Comparison of ENCODE assay signal across 21 cellular contexts in the genomic region with DNA sequence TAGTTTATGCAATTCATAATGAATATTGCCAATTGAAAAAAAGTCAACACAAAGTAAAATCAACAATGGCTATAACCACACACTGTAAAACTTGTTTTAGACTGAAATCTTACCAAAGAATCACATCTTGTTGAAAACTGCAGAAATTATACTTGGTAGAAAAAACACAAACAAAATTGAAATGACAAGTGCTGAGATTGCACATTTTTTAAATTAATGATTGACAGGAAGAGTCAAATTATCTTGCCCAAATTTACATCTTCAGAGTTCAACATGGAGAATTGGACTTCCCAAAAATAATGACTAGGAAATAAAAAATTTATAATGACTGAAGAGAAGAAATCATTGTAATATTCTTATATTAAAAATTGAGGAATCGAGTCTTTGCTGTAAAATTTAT.
A peak's percentile ranks its signal among the peaks of the same experiment; 100 is the strongest.
DNase-seq lines count a peak whose midpoint lies in the region; ATAC-seq, FAIRE-seq and TF ChIP-seq lines count a peak whose summit lies in the region.
"Had no signal": no experiment of that assay in that cellular context is flagged by ENCODE, and none has a peak within 500 bp of the region (broad histone marks: within the 10 kb centered on the region; RNA-seq: fewer than 3 reads in every experiment).

No MANE protein-coding gene starts in this region.

- no peaks in the 10 kb centered on the region for H3K9me3 Mint-ChIP-seq in activated CD4-positive, alpha-beta T cell treated with anti-CD3 and anti-CD28 coated beads, Interleukin-2, amount 10 ng/mL, durations not matched to agents 7 days and 5 days
- H3K9me3 Mint-ChIP-seq in CD8-positive, alpha-beta memory T cell = no peaks in the 10 kb centered on the region
- H3K9me3 Mint-ChIP-seq in activated T-helper 17 cell treated with anti-CD3 and anti-CD28 coated beads, Interleukin-2, amount 50 U/mL, for 72 hours = no peaks in the 10 kb centered on the region
- H3K9me3 Mint-ChIP-seq in MCF 10A (ENCODE audit: unreplicated experiment) = no peaks in the 10 kb centered on the region
- H3K9me3 Mint-ChIP-seq: IgD-negative memory B cell had no signal

- BruUV-seq in MCF 10A (replicated peaks; lab: Mats Ljungman, UMichigan) = no TSS peak

- no peak for DNase-seq in activated CD4-positive, alpha-beta T cell treated with anti-CD3 and anti-CD28 coated beads, Interleukin-2, amount 10 ng/mL, durations not matched to agents 7 days and 5 days
- no peak for DNase-seq in activated CD4-positive, alpha-beta T cell treated with anti-CD3 and anti-CD28 coated beads for 48 hours
- no peak for DNase-seq in A549 (ENCODE audit: low read depth in 1 of 2, low spot score in 1 of 2)
- DNase-seq in CD8-positive, alpha-beta memory T cell = no peak
- no peak for DNase-seq in MCF 10A (ENCODE audit: unreplicated experiment)
- no peak for DNase-seq in NCI-H2029 treated with DMSO at 0.1 percent for 48 hours (lab: John Stamatoyannopoulos, UW)
- no peak for DNase-seq in SKM-1 (lab: John Stamatoyannopoulos, UW; ENCODE audit: unreplicated experiment)
- DNase-seq: DMS 273 treated with DMSO at 0.1 percent for 48 hours, GDM1, GM23248, HCEC 1CT, Kasumi-1, MM.1S, NCI-H1092, NCI-H146, NCI-H2081 treated with DMSO at 0.1 percent for 48 hours, Peyer's patch had no signal

- TF ChIP-seq RAD21 in A549 (conservative IDR thresholded peaks at IDR 0.05 in 1 of 2, IDR thresholded peaks at IDR 0.05 in 1 of 2) = no peak

- no peak overlapping the region for H3K4me3 ChIP-seq in A549
- no peak overlapping the region for H3K4me3 ChIP-seq in CD8-positive, alpha-beta memory T cell (ENCODE audit: low read length)
- H3K4me3 ChIP-seq: GM23248, Peyer's patch, SJSA1 had no signal

- H3K4me1 ChIP-seq in A549 = no peaks in the 10 kb centered on the region
- peaks cover 35% of the 10 kb centered on the region for H3K4me1 ChIP-seq in CD8-positive, alpha-beta memory T cell (ENCODE audit: insufficient read depth, low read length)

- no peak for ATAC-seq in A549
- no peak for ATAC-seq in activated T-helper 17 cell treated with anti-CD3 and anti-CD28 coated beads, Interleukin-2, amount 50 U/mL, for 72 hours (replicated peaks)

- no peaks in the 10 kb centered on the region for H3K27me3 ChIP-seq in CD8-positive, alpha-beta memory T cell (ENCODE audit: insufficient read depth, low read length, poor library complexity, severe bottlenecking)
- H3K27me3 ChIP-seq: Peyer's patch, SJSA1 had no signal

- TF ChIP-seq CTCF in A549 (IDR thresholded peaks at IDR 0.05) = no peak
- no peak for TF ChIP-seq CTCF in MCF 10A (IDR thresholded peaks at IDR 0.05; ENCODE audit: unreplicated experiment)

- peaks cover 2% of the 10 kb centered on the region for H3K27me3 Mint-ChIP-seq in activated CD4-positive, alpha-beta T cell treated with anti-CD3 and anti-CD28 coated beads, Interleukin-2, amount 10 ng/mL, durations not matched to agents 7 days and 5 days
- no peaks in the 10 kb centered on the region for H3K27me3 Mint-ChIP-seq in CD8-positive, alpha-beta memory T cell
- no peaks in the 10 kb centered on the region for H3K27me3 Mint-ChIP-seq in activated T-helper 17 cell treated with anti-CD3 and anti-CD28 coated beads, Interleukin-2, amount 50 U/mL, for 72 hours
- no peaks in the 10 kb centered on the region for H3K27me3 Mint-ChIP-seq in MCF 10A (ENCODE audit: insufficient read depth, unreplicated experiment)
- H3K27me3 Mint-ChIP-seq: IgD-negative memory B cell had no signal

- 94% methylated on average over 1 of the region's 1 CpG for WGBS in A549 (ENCODE audit: missing lambda C conversion rate)

- H3K36me3 Mint-ChIP-seq in activated CD4-positive, alpha-beta T cell treated with anti-CD3 and anti-CD28 coated beads, Interleukin-2, amount 10 ng/mL, durations not matched to agents 7 days and 5 days (ENCODE audit: low read depth) = peaks cover 4% of the 10 kb centered on the region
- peaks cover 0 to 2% (median 0%) of the 10 kb centered on the region in 3 donors for H3K36me3 Mint-ChIP-seq in CD8-positive, alpha-beta memory T cell
- no peaks in the 10 kb centered on the region for H3K36me3 Mint-ChIP-seq in activated T-helper 17 cell treated with anti-CD3 and anti-CD28 coated beads, Interleukin-2, amount 50 U/mL, for 72 hours (ENCODE audit: low read depth)
- peaks cover 100% of the 10 kb centered on the region for H3K36me3 Mint-ChIP-seq in MCF 10A (ENCODE audit: insufficient read depth, unreplicated experiment)

- H3K27ac Mint-ChIP-seq in activated CD4-positive, alpha-beta T cell treated with anti-CD3 and anti-CD28 coated beads, Interleukin-2, amount 10 ng/mL, durations not matched to agents 7 days and 5 days = peak overlapping the region; percentile 94
- peak overlapping the region in 6 of 8 donors; percentile 86 to 96 (median 92) for H3K27ac Mint-ChIP-seq in CD8-positive, alpha-beta memory T cell
- H3K27ac Mint-ChIP-seq in activated T-helper 17 cell treated with anti-CD3 and anti-CD28 coated beads, Interleukin-2, amount 50 U/mL, for 72 hours = peak overlapping the region; percentile 70
- H3K27ac Mint-ChIP-seq in MCF 10A (ENCODE audit: low read depth, unreplicated experiment) = no peak overlapping the region

- H3K27ac ChIP-seq in A549 = no peak overlapping the region
- H3K27ac ChIP-seq in CD8-positive, alpha-beta memory T cell (ENCODE audit: low read depth, low read length) = no peak overlapping the region
- H3K27ac ChIP-seq: GM23248, SJSA1 had no signal

- H3K9me3 ChIP-seq in A549 = no peaks in the 10 kb centered on the region
- H3K9me3 ChIP-seq in CD8-positive, alpha-beta memory T cell (ENCODE audit: low read length) = no peaks in the 10 kb centered on the region
- H3K9me3 ChIP-seq: Peyer's patch, SJSA1 had no signal

- peaks cover 58% of the 10 kb centered on the region for H3K4me1 Mint-ChIP-seq in activated CD4-positive, alpha-beta T cell treated with anti-CD3 and anti-CD28 coated beads, Interleukin-2, amount 10 ng/mL, durations not matched to agents 7 days and 5 days
- peaks cover 32 to 52% (median 40%) of the 10 kb centered on the region in 3 donors for H3K4me1 Mint-ChIP-seq in CD8-positive, alpha-beta memory T cell
- H3K4me1 Mint-ChIP-seq in activated T-helper 17 cell treated with anti-CD3 and anti-CD28 coated beads, Interleukin-2, amount 50 U/mL, for 72 hours = peaks cover 14% of the 10 kb centered on the region
- no peaks in the 10 kb centered on the region for H3K4me1 Mint-ChIP-seq in MCF 10A (ENCODE audit: insufficient read depth, unreplicated experiment)

- H3K4me3 Mint-ChIP-seq in activated CD4-positive, alpha-beta T cell treated with anti-CD3 and anti-CD28 coated beads, Interleukin-2, amount 10 ng/mL, durations not matched to agents 7 days and 5 days = no peak overlapping the region
- H3K4me3 Mint-ChIP-seq in CD8-positive, alpha-beta memory T cell = peak overlapping the region in 2 of 7 donors; percentile 28 to 48
- H3K4me3 Mint-ChIP-seq in activated T-helper 17 cell treated with anti-CD3 and anti-CD28 coated beads, Interleukin-2, amount 50 U/mL, for 72 hours = peak overlapping the region; percentile 46
- no peak overlapping the region for H3K4me3 Mint-ChIP-seq in MCF 10A (ENCODE audit: unreplicated experiment)
- H3K4me3 Mint-ChIP-seq: IgD-negative memory B cell had no signal

- no peak for FAIRE-seq in A549 (lab: Jason Lieb, UNC)
- FAIRE-seq: A204.1 had no signal

- POLR2A ChIA-PET in activated CD4-positive, alpha-beta T cell treated with anti-CD3 and anti-CD28 coated beads, Interleukin-2, amount 10 ng/mL, durations not matched to agents 7 days and 5 days (lab: Charles Lee) = interaction anchor here (0.8 kb wide), 1 partner anchor 11 kb away, joined by 4 read pairs; no protein-coding TSS in a partner anchor
- POLR2A ChIA-PET in A549 (lab: Yijun Ruan, JAX) (no interaction called here), MCF 10A (lab: Yijun Ruan, JAX) (interaction anchor here (0.7 kb wide), 1 partner anchor 9 kb away, joined by 3 read pairs; no protein-coding TSS in a partner anchor)
- POLR2A ChIA-PET in CD8-positive, alpha-beta memory T cell (lab: Charles Lee) = no interaction called here

- CTCF ChIA-PET in activated CD4-positive, alpha-beta T cell treated with anti-CD3 and anti-CD28 coated beads, Interleukin-2, amount 10 ng/mL, durations not matched to agents 7 days and 5 days (lab: Charles Lee) = interaction anchor here (3.3 kb wide), 1 partner anchor 11 kb away, joined by 15 read pairs; no protein-coding TSS in a partner anchor
- CTCF ChIA-PET in A549 (lab: Yijun Ruan, JAX) = no interaction called here
- CTCF ChIA-PET in CD8-positive, alpha-beta memory T cell (lab: Charles Lee) = interaction anchor here (1.4 to 1.9 kb wide), 2 partner anchors 11 to 185 kb away, joined by 3 to 7 read pairs; no protein-coding TSS in a partner anchor
- CTCF ChIA-PET in MCF 10A (lab: Yijun Ruan, JAX) = interaction anchor here (0.8 to 3.4 kb wide), 2 partner anchors 9 to 11 kb away, joined by 3 to 23 read pairs; no protein-coding TSS in a partner anchor

- no peak overlapping the region for H3K4me2 ChIP-seq in A549

- TF ChIP-seq EP300 in A549 (IDR thresholded peaks at IDR 0.05) = no peak

- no peak for TF ChIP-seq POLR2A in A549 (IDR thresholded peaks at IDR 0.05; ENCODE audit: low read length)

- no peaks in the 10 kb centered on the region for H3K36me3 ChIP-seq in CD8-positive, alpha-beta memory T cell (ENCODE audit: insufficient read depth, low read length)
- H3K36me3 ChIP-seq: SJSA1 had no signal

- intact Hi-C loops in MCF 10A (cut with micrococcal nuclease) = no loop called here

TF ChIP-seq in A549, 52 proteins besides CTCF, POLR2A, EP300 and RAD21:
- TF ChIP-seq KDM1A (IDR thresholded peaks at IDR 0.05; ENCODE audit: low read depth) (no peak), NPAS2 (CRISPR knock-in tag; IDR thresholded peaks at IDR 0.05; ENCODE audit: borderline replicate concordance) (no peak), GATA3 (IDR thresholded peaks at IDR 0.05; ENCODE audit: borderline replicate concordance) (no peak), MAFK (IDR thresholded peaks at IDR 0.05; ENCODE audit: partially characterized antibody) (peak; percentile 76)

Comparison
In these comparisons a context has a peak if more than half of its experiments do, and no peak if none do; other contexts are left out.
1. POLR2A ChIA-PET loops: an anchor here in activated CD4-positive, alpha-beta T cell treated with anti-CD3 and anti-CD28 coated beads, Interleukin-2, amount 10 ng/mL, durations not matched to agents 7 days and 5 days (0.8 kb wide) and MCF 10A (0.7 kb wide); none called in A549 and CD8-positive, alpha-beta memory T cell.